In genomic region chr4:65789850-65790249, GRCh38 we compare ENCODE assay signal across 27 cellular contexts.
DNase-seq lines count a peak whose midpoint lies in the region; ATAC-seq, FAIRE-seq and TF ChIP-seq lines count a peak whose summit lies in the region.
"Had no signal": no experiment of that assay in that cellular context is flagged by ENCODE, and none has a peak within 500 bp of the region (broad histone marks: within the 10 kb centered on the region; RNA-seq: fewer than 3 reads in every experiment).

No MANE protein-coding gene starts in this region.

- H3K79me2 ChIP-seq in HepG2 (ENCODE audit: insufficient read depth, low read length), result no peaks in the 10 kb centered on the region

- no peak for ATAC-seq in HepG2
- no peak for ATAC-seq in right lobe of liver
- ATAC-seq: PC-3, Right ventricle myocardium inferior had no signal

- TF ChIP-seq CTCF in HepG2 (CRISPR knock-in tag; IDR thresholded peaks at IDR 0.05) (no peak), right lobe of liver (IDR thresholded peaks at IDR 0.05) (no peak)

- no peak overlapping the region for H4K8ac ChIP-seq in neuronal stem cell (ENCODE audit: low read depth, low read length)

- H3K18ac ChIP-seq in neuronal stem cell (ENCODE audit: low read length), result no peak overlapping the region

- FAIRE-seq in HepG2 (lab: Jason Lieb, UNC), result no peak
- FAIRE-seq: GM18507 had no signal

- no peak overlapping the region for H3K23ac ChIP-seq in neuronal stem cell (ENCODE audit: low read depth, low read length, poor library complexity)

- no peaks in the 10 kb centered on the region for H3K36me3 ChIP-seq in HepG2 (replicated peaks in 1 of 2; ENCODE audit: control insufficient read depth in 1 of 2, insufficient read depth in 2 of 2, low read length in 2 of 2)
- no peaks in the 10 kb centered on the region for H3K36me3 ChIP-seq in right lobe of liver
- no peaks in the 10 kb centered on the region for H3K36me3 ChIP-seq in adipocyte (ENCODE audit: control insufficient read depth, insufficient read depth, low read length, severe bottlenecking)
- H3K36me3 ChIP-seq in neuronal stem cell (replicated peaks in 1 of 2; ENCODE audit: control insufficient read depth in 2 of 2, insufficient read depth in 2 of 2, low read length in 2 of 2), result no peaks in the 10 kb centered on the region
- H3K36me3 ChIP-seq: BLaER1 treated with 17β-estradiol and CSF1 and Interleukin-3, amounts not matched to agents 10 nM and 100 nM; SJSA1 had no signal

- H2BK5ac ChIP-seq in neuronal stem cell (ENCODE audit: low read length), result no peak overlapping the region

- no peak overlapping the region for H2AK5ac ChIP-seq in neuronal stem cell (ENCODE audit: low read depth, low read length)

- no peaks in the 10 kb centered on the region for H3K27me3 ChIP-seq in HepG2 (ENCODE audit: control insufficient read depth in 1 of 2, insufficient read depth in 2 of 2, low read length in 2 of 2)
- no peaks in the 10 kb centered on the region for H3K27me3 ChIP-seq in right lobe of liver
- no peaks in the 10 kb centered on the region for H3K27me3 ChIP-seq in adipocyte (replicated peaks; ENCODE audit: control insufficient read depth, insufficient read depth, low read length)
- H3K27me3 ChIP-seq in neuronal stem cell (ENCODE audit: control insufficient read depth in 3 of 3, insufficient read depth in 3 of 3, low read depth in 1 of 3, low read length in 3 of 3), result no peaks in the 10 kb centered on the region
- H3K27me3 ChIP-seq: BLaER1 treated with 17β-estradiol and CSF1 and Interleukin-3, amounts not matched to agents 10 nM and 100 nM; SJSA1 had no signal

- H3K9me3 ChIP-seq in HepG2 (ENCODE audit: low read length), result no peaks in the 10 kb centered on the region
- no peaks in the 10 kb centered on the region for H3K9me3 ChIP-seq in right lobe of liver
- H3K9me3 ChIP-seq in adipocyte (ENCODE audit: control insufficient read depth, low read length), result no peaks in the 10 kb centered on the region
- no peaks in the 10 kb centered on the region for H3K9me3 ChIP-seq in neuronal stem cell (replicated peaks in 1 of 2; ENCODE audit: control insufficient read depth in 2 of 2, insufficient read depth in 1 of 2, low read depth in 1 of 2, low read length in 2 of 2)
- H3K9me3 ChIP-seq: BLaER1 treated with 17β-estradiol and CSF1 and Interleukin-3, amounts not matched to agents 10 nM and 100 nM; SJSA1 had no signal

- TF ChIP-seq EP300 in HepG2 (IDR thresholded peaks at IDR 0.05; ENCODE audit: low read depth in 2 of 2, low read length in 2 of 2) (no peak), HepG2 (CRISPR knock-in tag; IDR thresholded peaks at IDR 0.05; ENCODE audit: borderline replicate concordance) (no peak)

- no peak for TF ChIP-seq RAD21 in HepG2 (CRISPR knock-in tag; IDR thresholded peaks at IDR 0.05)

- no peak overlapping the region for H3K4me3 ChIP-seq in HepG2 (replicated peaks in 1 of 3; ENCODE audit: insufficient read depth in 1 of 3, low read depth in 2 of 3, low read length in 3 of 3)
- no peak overlapping the region for H3K4me3 ChIP-seq in right lobe of liver
- no peak overlapping the region for H3K4me3 ChIP-seq in adipocyte (ENCODE audit: low read length)
- no peak overlapping the region for H3K4me3 ChIP-seq in neuronal stem cell (ENCODE audit: low read length in 2 of 2)
- H3K4me3 ChIP-seq: BLaER1 treated with 17β-estradiol and CSF1 and Interleukin-3, amounts not matched to agents 10 nM and 100 nM; SJSA1 had no signal

- H2BK15ac ChIP-seq in neuronal stem cell (ENCODE audit: low read length), result no peak overlapping the region

- no peak overlapping the region for H3K4ac ChIP-seq in neuronal stem cell (ENCODE audit: low read length)

- POLR2A ChIA-PET in HepG2 (lab: Yijun Ruan, JAX), result no interaction called here

- H2BK120ac ChIP-seq in neuronal stem cell (ENCODE audit: low read depth, low read length), result no peak overlapping the region

- no peak overlapping the region for H3K14ac ChIP-seq in neuronal stem cell (ENCODE audit: low read length)

- no peaks in the 10 kb centered on the region for H3K79me1 ChIP-seq in neuronal stem cell (ENCODE audit: low read depth, low read length)

- CTCF ChIA-PET in HepG2 (lab: Yijun Ruan, JAX; ENCODE audit: low intra/inter-chr PET ratio, low total read pairs), result no interaction called here

- intact Hi-C loops in HepG2 (cut with micrococcal nuclease; ENCODE audit: unreplicated experiment) (no loop called here), right lobe of liver (cut with DNase I) (no loop called here)

- no peak overlapping the region for H4K91ac ChIP-seq in neuronal stem cell (ENCODE audit: low read depth, low read length, poor library complexity)

- H3K27ac ChIP-seq in HepG2 (ENCODE audit: extremely low read length, insufficient read depth, low read length) (no peak overlapping the region), right lobe of liver (no peak overlapping the region), neuronal stem cell (replicated peaks; ENCODE audit: low read length) (no peak overlapping the region)
- H3K27ac ChIP-seq: BLaER1 treated with 17β-estradiol and CSF1 and Interleukin-3, amounts not matched to agents 10 nM and 100 nM; KMS-11; SJSA1 had no signal

- 0% methylated on average over 3 of the region's 3 CpGs for WGBS in HepG2 (ENCODE audit: low lambda C conversion rate)
- 60% methylated on average over 2 of the region's 3 CpGs for WGBS in right lobe of liver (ENCODE audit: insufficient coverage, low coverage, low lambda C conversion rate, missing lambda C conversion rate)
- WGBS in neuronal stem cell (ENCODE audit: extremely low coverage in 2 of 2, insufficient read length in 2 of 2, insufficient replicate concordance in 1 of 2), 2 donors, result no CpG with 5 or more reads among the region's 3 CpGs

- TF ChIP-seq POLR2A in HepG2 (IDR thresholded peaks at IDR 0.05; ENCODE audit: insufficient read depth in 1 of 2, low read depth in 2 of 2, low read length in 2 of 2) (no peak), right lobe of liver (IDR thresholded peaks at IDR 0.05) (no peak)

- no peak for DNase-seq in HepG2 (ENCODE audit: low spot score)
- no peak for DNase-seq in right lobe of liver
- peak; percentile 14 for DNase-seq in adipocyte (ENCODE audit: low read depth)
- DNase-seq in fibroblast of peridontal ligament (ENCODE audit: extremely low read depth), result peak; percentile 38
- no peak for DNase-seq in activated CD4-positive, alpha-beta T cell treated with anti-CD3 and anti-CD28 coated beads, Interleukin-2, amount 50 U/mL, for 48 hours
- no peak for DNase-seq in middle frontal gyrus (ENCODE audit: extremely low spot score, low spot score)
- no peak for DNase-seq in neuronal stem cell (ENCODE audit: low spot score)
- DNase-seq: 8988T; AML-193; CD4-positive, alpha-beta T cell; DMS53; H7; MM.1S; NCI-H1048; NCI-H1436; NCI-H187; NCI-H2081 treated with DMSO at 0.1 percent for 48 hours; NCI-H2171; NCI-H226; NCI-H774; NK-92 treated with Interleukin-12 subunit alpha and Interleukin-12 subunit beta, amount 100 ng/mL, for 24 hours; PC-3 had no signal

- no peaks in the 10 kb centered on the region for H3K4me1 ChIP-seq in HepG2 (ENCODE audit: insufficient read depth, low read length)
- H3K4me1 ChIP-seq in right lobe of liver, result no peaks in the 10 kb centered on the region
- H3K4me1 ChIP-seq in adipocyte (ENCODE audit: control insufficient read depth, insufficient read depth, low read length), result no peaks in the 10 kb centered on the region
- H3K4me1 ChIP-seq in neuronal stem cell (ENCODE audit: control insufficient read depth in 2 of 2, insufficient read depth in 1 of 2, low read depth in 1 of 2, low read length in 2 of 2), result peaks cover 2 to 8% of the 10 kb centered on the region in 2 donors
- H3K4me1 ChIP-seq: SJSA1 had no signal

- BruUV-seq in HepG2 (replicated peaks; lab: Mats Ljungman, UMichigan), result no TSS peak

- in situ Hi-C loops in HepG2 (cut with HindIII; ENCODE audit: extremely low pct_ligation_motif_present, low pct_unique_long_range_greater_than_20kb), result no loop called here

- no peak overlapping the region for H2BK12ac ChIP-seq in neuronal stem cell (ENCODE audit: low read length)

- H2AFZ ChIP-seq in HepG2 (ENCODE audit: low read length) (no peak overlapping the region), neuronal stem cell (ENCODE audit: low read length) (no peak overlapping the region)

- H3K4me2 ChIP-seq in HepG2 (ENCODE audit: low read depth, low read length), result no peak overlapping the region
- H3K4me2 ChIP-seq in neuronal stem cell (ENCODE audit: insufficient read depth, low read length, poor library complexity, severe bottlenecking), result no peak overlapping the region
- H3K4me2 ChIP-seq: BLaER1 treated with 17β-estradiol and CSF1 and Interleukin-3, amounts not matched to agents 10 nM and 100 nM; KMS-11 had no signal

- H4K20me1 ChIP-seq in HepG2 (ENCODE audit: insufficient read depth, low read length), result no peaks in the 10 kb centered on the region
- H4K20me1 ChIP-seq: BLaER1 treated with 17β-estradiol and CSF1 and Interleukin-3, amounts not matched to agents 10 nM and 100 nM had no signal

- H3K9ac ChIP-seq in HepG2 (ENCODE audit: insufficient read depth, low read depth, low read length), result no peak overlapping the region
- no peak overlapping the region for H3K9ac ChIP-seq in adipocyte (ENCODE audit: low read length)
- H3K9ac ChIP-seq in neuronal stem cell (ENCODE audit: low read depth, low read length, poor library complexity), result no peak overlapping the region
- H3K9ac ChIP-seq: BLaER1 treated with 17β-estradiol and CSF1 and Interleukin-3, amounts not matched to agents 10 nM and 100 nM; KMS-11 had no signal

TF ChIP-seq in HepG2, 621 proteins besides CTCF, POLR2A, EP300 and RAD21 (continues in another document):
- TF ChIP-seq PHF5A (CRISPR knock-in tag; IDR thresholded peaks at IDR 0.05; ENCODE audit: low read depth, unreplicated experiment), result no peak
- peak; percentile 83 for TF ChIP-seq MAFF (IDR thresholded peaks at IDR 0.05; ENCODE audit: low read depth, low read length)
- TF ChIP-seq ZSCAN30 (CRISPR knock-in tag; IDR thresholded peaks at IDR 0.05), result no peak
- TF ChIP-seq FIP1L1 (IDR thresholded peaks at IDR 0.05; ENCODE audit: borderline replicate concordance, insufficient read depth, low read depth, low read length), result no peak
- TF ChIP-seq ZNF629 (CRISPR knock-in tag; conservative IDR thresholded peaks at IDR 0.05), result no peak
- TF ChIP-seq NFATC3 (CRISPR knock-in tag; IDR thresholded peaks at IDR 0.05), result no peak
- TF ChIP-seq CERS6 (CRISPR knock-in tag; IDR thresholded peaks at IDR 0.05), result no peak
- peak; percentile 86 to 87 for TF ChIP-seq MAFK (conservative IDR thresholded peaks at IDR 0.05 in 1 of 2, IDR thresholded peaks at IDR 0.05 in 1 of 2; ENCODE audit: low read length in 2 of 2)

Comparison
In these comparisons a context has a peak if more than half of its experiments do, and no peak if none do; other contexts are left out.
1. DNase-seq: peak in adipocyte (single experiment) and fibroblast of peridontal ligament (single experiment); none in HepG2 (single experiment), right lobe of liver (0 of 3), activated CD4-positive, alpha-beta T cell treated with anti-CD3 and anti-CD28 coated beads, Interleukin-2, amount 50 U/mL, for 48 hours (0 of 2), middle frontal gyrus (single experiment) and neuronal stem cell (single experiment).